Comparison of ENCODE assay signal across 7 cellular contexts in genomic region chr16:31875112-31875803, GRCh38. TPM values are rescaled to one million over a fixed set of nuclear protein-coding genes. Genes with fewer than 3 reads are reported as not detected.
DNase-seq lines count a peak whose midpoint lies in the region; ATAC-seq and TF ChIP-seq lines count a peak whose summit lies in the region.

No MANE protein-coding gene starts in this region.

- H4K20me1 ChIP-seq in GM23248 (ENCODE audit: insufficient read depth) (no peaks in the 10 kb centered on the region), smooth muscle cell (ENCODE audit: low read depth) (peaks cover 23% of the 10 kb centered on the region)

- H3K4me1 ChIP-seq in GM23248 (ENCODE audit: insufficient read depth) (peaks cover 34% of the 10 kb centered on the region), smooth muscle cell (ENCODE audit: low read depth) (peaks cover 23% of the 10 kb centered on the region)

- H3K4me3 ChIP-seq in GM23248 (peak overlapping the region; percentile 94), fibroblast of mammary gland (ENCODE audit: control insufficient read depth, low read depth, low read length) (peak overlapping the region; percentile 91), smooth muscle cell (peak overlapping the region; percentile 100)

- no peaks in the 10 kb centered on the region for H3K9me2 ChIP-seq in GM23248 (ENCODE audit: insufficient read depth)

- H3K36me3 ChIP-seq in GM23248 (ENCODE audit: low read depth) (no peaks in the 10 kb centered on the region), smooth muscle cell (ENCODE audit: low read depth) (no peaks in the 10 kb centered on the region)

- peak; percentile 83 for DNase-seq in GM23248
- peak; percentile 21 to 23 for DNase-seq in SW 1271 (lab: John Stamatoyannopoulos, UW)
- peak; percentile 41 for DNase-seq in fibroblast of mammary gland (ENCODE audit: low read depth)
- no peak for DNase-seq in smooth muscle cell (lab: John Stamatoyannopoulos, UW; ENCODE audit: unreplicated experiment)
- no peak for DNase-seq in NCI-H446 treated with DMSO at 0.1 percent for 48 hours (lab: John Stamatoyannopoulos, UW)
- no peak for DNase-seq in activated CD8-positive, alpha-beta memory T cell treated with anti-CD3 and anti-CD28 coated beads, Interleukin-2, amount 50 U/mL, for 48 hours

- H2AFZ ChIP-seq in GM23248 (no peak overlapping the region), smooth muscle cell (ENCODE audit: low read depth) (no peak overlapping the region)

- peaks cover 63% of the 10 kb centered on the region for H3K79me2 ChIP-seq in GM23248 (ENCODE audit: insufficient read depth)
- H3K79me2 ChIP-seq in smooth muscle cell (ENCODE audit: low read depth), result peaks cover 55% of the 10 kb centered on the region

- H3K9me3 ChIP-seq in GM23248 (ENCODE audit: low read depth) (no peaks in the 10 kb centered on the region), smooth muscle cell (replicated peaks; ENCODE audit: low read depth) (no peaks in the 10 kb centered on the region)

- peak overlapping the region; percentile 94 for H3K27ac ChIP-seq in GM23248
- peak overlapping the region; percentile 99 for H3K27ac ChIP-seq in smooth muscle cell (ENCODE audit: low read depth)

- TF ChIP-seq CTCF in fibroblast of mammary gland (conservative IDR thresholded peaks at IDR 0.05; ENCODE audit: control insufficient read depth, insufficient read depth, low read depth, low read length) (no peak), smooth muscle cell (IDR thresholded peaks at IDR 0.05; ENCODE audit: borderline replicate concordance, insufficient read depth, poor library complexity, severe bottlenecking) (no peak)

- no peak for ATAC-seq in HG02571 (IDR thresholded peaks at IDR 0.05; ENCODE audit: unreplicated experiment)

- H3F3A ChIP-seq in GM23248 (ENCODE audit: insufficient read depth) (peaks cover 47% of the 10 kb centered on the region), smooth muscle cell (ENCODE audit: low read depth) (peaks cover 17% of the 10 kb centered on the region)

- H3K27me3 ChIP-seq in GM23248 (replicated peaks; ENCODE audit: insufficient read depth) (no peaks in the 10 kb centered on the region), smooth muscle cell (ENCODE audit: low read depth) (no peaks in the 10 kb centered on the region)

- H3K9ac ChIP-seq in GM23248 (peak overlapping the region; percentile 98), smooth muscle cell (ENCODE audit: low read depth) (peak overlapping the region; percentile 100)

- H3K4me2 ChIP-seq in GM23248 (ENCODE audit: unreplicated experiment) (peak overlapping the region; percentile 94), smooth muscle cell (peak overlapping the region; percentile 98)

- 52 to 60% methylated on average over 5 of the region's 5 CpGs for WGBS in GM23248 (ENCODE audit: low coverage in 1 of 2, low lambda C conversion rate in 2 of 2, missing lambda C conversion rate in 2 of 2), 2 experiments
- 73% methylated on average over 5 of the region's 5 CpGs for WGBS in smooth muscle cell (ENCODE audit: low lambda C conversion rate)

- in situ Hi-C loops in GM23248 (cut with MboI), result loop anchor here (25.0 kb wide), 1 partner anchor 913 kb away; the partner anchor contains the start of gene SETD1A

RNA-seq across cellular contexts. Expression of gene ZNF267, which starts 1.7 kb away (rescaled TPM):
- 6.6 and 6.7 TPM in 2 replicates for total RNA-seq in GM23248 (2014; rRNA removed; shearing (Covaris generic))
- polyA plus RNA-seq in GM23248 (2016; fragmentation: Nextera tagmentation; extraction: Ambion mirVana) (3.5 and 5.9 TPM in 2 replicates), smooth muscle cell (5.9 and 9.7 TPM in 2 replicates)
- 30.8 and 36.9 TPM in 2 replicates for total RNA-seq in smooth muscle cell

Comparison
In these comparisons a context has a peak if more than half of its experiments do, and no peak if none do; other contexts are left out.
1. DNase-seq: peak in GM23248 (single experiment), SW 1271 (2 of 2) and fibroblast of mammary gland (single experiment); none in smooth muscle cell (single experiment), NCI-H446 treated with DMSO at 0.1 percent for 48 hours (single experiment) and activated CD8-positive, alpha-beta memory T cell treated with anti-CD3 and anti-CD28 coated beads, Interleukin-2, amount 50 U/mL, for 48 hours (single experiment).
2. Peak in every context shown above with its lines, with median percentiles within 50 percentile points of each other: H3K4me3 ChIP-seq.